15 cellular contexts compared by ENCODE assay signal in genomic region chr17:54882950-54883349, GRCh38. TPM values are rescaled to one million over a fixed set of nuclear protein-coding genes. Genes with fewer than 3 reads are reported as not detected.
DNase-seq lines count a peak whose midpoint lies in the region; ATAC-seq and TF ChIP-seq lines count a peak whose summit lies in the region.
"Had no signal": no experiment of that assay in that cellular context is flagged by ENCODE, and none has a peak within 500 bp of the region (broad histone marks: within the 10 kb centered on the region; RNA-seq: fewer than 3 reads in every experiment).

No MANE protein-coding gene starts in this region.

- no peaks in the 10 kb centered on the region for H3K23me2 ChIP-seq in H9 (ENCODE audit: insufficient read length, low read depth, low read length, poor library complexity, severe bottlenecking)

- H2BK12ac ChIP-seq in H9 (ENCODE audit: insufficient read length, low read depth, low read length): no peak overlapping the region

- no peaks in the 10 kb centered on the region for H3K79me1 ChIP-seq in H9 (ENCODE audit: insufficient read depth, low read depth, low read length, poor library complexity, severe bottlenecking)

- H3K79me2 ChIP-seq in H9 (ENCODE audit: insufficient read depth, low read length): no peaks in the 10 kb centered on the region

- TF ChIP-seq CTCF in H9 (conservative IDR thresholded peaks at IDR 0.05): no peak

- no peaks in the 10 kb centered on the region for H3K9me3 ChIP-seq in H9 (ENCODE audit: control insufficient read depth, low read depth, low read length)
- H3K9me3 ChIP-seq: BLaER1 treated with 17β-estradiol and CSF1 and Interleukin-3, amounts not matched to agents 10 nM and 100 nM had no signal

- H4K5ac ChIP-seq in H9 (ENCODE audit: insufficient read length, low read depth, low read length): no peak overlapping the region

- no peak overlapping the region for H4K8ac ChIP-seq in H9 (replicated peaks; ENCODE audit: insufficient read length, low read depth, low read length)

- H3K14ac ChIP-seq in H9 (ENCODE audit: insufficient read depth, low read length): no peak overlapping the region

- H3K27ac ChIP-seq in H9 (ENCODE audit: insufficient read length, low read depth, low read length): no peak overlapping the region
- H3K27ac ChIP-seq: BLaER1 treated with 17β-estradiol and CSF1 and Interleukin-3, amounts not matched to agents 10 nM and 100 nM had no signal

- peak; percentile 99 for ATAC-seq in GM18868 (IDR thresholded peaks at IDR 0.05; ENCODE audit: unreplicated experiment)
- ATAC-seq in GM21390 (IDR thresholded peaks at IDR 0.05; ENCODE audit: unreplicated experiment): peak; percentile 92
- peak; percentile 94 for ATAC-seq in HG02938 (IDR thresholded peaks at IDR 0.05; ENCODE audit: unreplicated experiment)
- ATAC-seq in HG03565 (IDR thresholded peaks at IDR 0.05; ENCODE audit: unreplicated experiment): peak; percentile 94
- ATAC-seq: K562 had no signal

- H3T11ph ChIP-seq in H9 (ENCODE audit: low read length): no peak overlapping the region

- H4K91ac ChIP-seq in H9 (ENCODE audit: insufficient read length, low read depth, low read length): no peak overlapping the region

- H2BK5ac ChIP-seq in H9 (ENCODE audit: insufficient read length, low read length): no peak overlapping the region

- no peak for DNase-seq in RPMI8226
- DNase-seq in H9: no peak
- DNase-seq in NCI-H1092 (lab: John Stamatoyannopoulos, UW): no peak
- DNase-seq: DMS79, midbrain, NCI-H1105 treated with DMSO at 0.1 percent for 48 hours, NCI-H226, nucleus accumbens had no signal

- no peak overlapping the region for H3K4me3 Mint-ChIP-seq in H9
- H3K4me3 Mint-ChIP-seq: stimulated activated naive CD8-positive, alpha-beta T cell treated with anti-CD3 and anti-CD28 coated beads, Interleukin-15, Interleukin-2, amounts not matched to agents 100 ng/mL and 50 ng/mL, for 24 hours had no signal

- no peak overlapping the region for H3K56ac ChIP-seq in H9 (ENCODE audit: insufficient read length, low read depth, low read length)

- peaks cover 0 to 3% (median 2%) of the 10 kb centered on the region in 3 experiments; a peak in 5 of 7 replicates for H3K36me3 Mint-ChIP-seq in H9 (ENCODE audit: insufficient read depth in 1 of 3, low read depth in 3 of 3)

- no peaks in the 10 kb centered on the region for H3K4me1 ChIP-seq in H9 (ENCODE audit: insufficient read depth, low read length)
- H3K4me1 ChIP-seq: BLaER1 treated with 17β-estradiol and CSF1 and Interleukin-3, amounts not matched to agents 10 nM and 100 nM had no signal

- H2AFZ ChIP-seq in H9 (ENCODE audit: low read length): no peak overlapping the region

- peaks cover under 1 to 1% of the 10 kb centered on the region in 2 experiments; a peak in 2 of 5 replicates for H3K9me3 Mint-ChIP-seq in H9
- H3K9me3 Mint-ChIP-seq: stimulated activated naive CD8-positive, alpha-beta T cell treated with anti-CD3 and anti-CD28 coated beads, Interleukin-15, Interleukin-2, amounts not matched to agents 100 ng/mL and 50 ng/mL, for 24 hours had no signal

- peaks cover 0 to 4% of the 10 kb centered on the region in 2 experiments; a peak in 2 of 4 replicates for H3K4me1 Mint-ChIP-seq in H9

- no peak overlapping the region for H2BK20ac ChIP-seq in H9 (ENCODE audit: low read depth, low read length, poor library complexity, severe bottlenecking)

- no peak overlapping the region for H2AK5ac ChIP-seq in H9 (ENCODE audit: insufficient read length, low read length)

- H3K27me3 ChIP-seq in H9 (ENCODE audit: insufficient read depth, low read length): no peaks in the 10 kb centered on the region
- H3K27me3 ChIP-seq: BLaER1 treated with 17β-estradiol and CSF1 and Interleukin-3, amounts not matched to agents 10 nM and 100 nM had no signal

- H2BK120ac ChIP-seq in H9 (ENCODE audit: low read depth, low read length, poor library complexity, severe bottlenecking): no peak overlapping the region

- H3K27ac Mint-ChIP-seq in H9: no peak overlapping the region
- H3K27ac Mint-ChIP-seq: stimulated activated naive CD8-positive, alpha-beta T cell treated with anti-CD3 and anti-CD28 coated beads, Interleukin-15, Interleukin-2, amounts not matched to agents 100 ng/mL and 50 ng/mL, for 24 hours had no signal

- no peak overlapping the region for H3K23ac ChIP-seq in H9 (ENCODE audit: insufficient read length, low read depth, low read length)

- no peaks in the 10 kb centered on the region for H4K20me1 ChIP-seq in H9 (ENCODE audit: control insufficient read depth, insufficient read depth, insufficient read length)
- H4K20me1 ChIP-seq: BLaER1 treated with 17β-estradiol and CSF1 and Interleukin-3, amounts not matched to agents 10 nM and 100 nM had no signal

- no peaks in the 10 kb centered on the region for H3K27me3 Mint-ChIP-seq in H9 (ENCODE audit: low read depth)
- H3K27me3 Mint-ChIP-seq: stimulated activated naive CD8-positive, alpha-beta T cell treated with anti-CD3 and anti-CD28 coated beads, Interleukin-15, Interleukin-2, amounts not matched to agents 100 ng/mL and 50 ng/mL, for 24 hours had no signal

- H3K9ac ChIP-seq in H9 (ENCODE audit: extremely low read depth, insufficient read length, low read length): no peak overlapping the region
- H3K9ac ChIP-seq: BLaER1 treated with 17β-estradiol and CSF1 and Interleukin-3, amounts not matched to agents 10 nM and 100 nM had no signal

- H2BK15ac ChIP-seq in H9 (ENCODE audit: low read depth, low read length): no peak overlapping the region

- no peak overlapping the region for H3K18ac ChIP-seq in H9 (ENCODE audit: insufficient read length, low read depth, low read length)

- 100% methylated on average over 1 of the region's 3 CpGs for WGBS in H9 (ENCODE audit: extremely low coverage, insufficient read length, low lambda C conversion rate)

- H3K4me2 ChIP-seq in H9 (ENCODE audit: insufficient read depth, insufficient read length, low read length): no peak overlapping the region
- H3K4me2 ChIP-seq: BLaER1 treated with 17β-estradiol and CSF1 and Interleukin-3, amounts not matched to agents 10 nM and 100 nM had no signal

- H3K4ac ChIP-seq in H9 (ENCODE audit: low read depth, low read length): no peak overlapping the region

RNA-seq across cellular contexts. Expression of gene TOM1L1, which starts 17.7 kb away (rescaled TPM):
- 43.4 and 44.6 TPM in 2 replicates for total RNA-seq in H9 (2021)
